ENCODE assay signal across 6 cellular contexts in genomic region chr1:46341222-46342083, GRCh38. TPM values are rescaled to one million over a fixed set of nuclear protein-coding genes. Genes with fewer than 3 reads are reported as not detected.
DNase-seq lines count a peak whose midpoint lies in the region; ATAC-seq and TF ChIP-seq lines count a peak whose summit lies in the region.

No MANE protein-coding gene starts in this region.

- WGBS in adipose tissue, 3 donors, result 35 to 59% (median 58%) methylated on average over 31 of the region's 31 CpGs

- no peaks in the 10 kb centered on the region for H3K27me3 Mint-ChIP-seq in Caco-2 (ENCODE audit: insufficient read depth, unreplicated experiment)

- H3K27ac ChIP-seq in adipose tissue (ENCODE audit: low read depth, low read length), result peak overlapping the region; percentile 96

- H3K27ac Mint-ChIP-seq in Caco-2 (ENCODE audit: unreplicated experiment), result peak overlapping the region; percentile 95

- H3K4me3 ChIP-seq in Caco-2 (ENCODE audit: low read depth, low read length) (peak overlapping the region; percentile 69), mononuclear cell (ENCODE audit: low read length) (peak overlapping the region; percentile 95)

- intact Hi-C loops in Caco-2 (cut with micrococcal nuclease; ENCODE audit: unreplicated experiment), result loop anchor here (2.0 to 10.0 kb wide), 2 partner anchors 39 to 57 kb away; partner anchors contain the start of genes LRRC41 and UQCRH
- intact Hi-C loops in posterior cingulate gyrus (cut with DNase I), result loop anchor here (2.0 to 5.0 kb wide), 2 partner anchors 39 to 51 kb away; partner anchors contain the start of genes FAAH, LRRC41 and UQCRH

- DNase-seq in Caco-2, result peak in 1 of 2 experiments; percentile 7
- DNase-seq in posterior cingulate gyrus, result no peak
- DNase-seq in DMS53 treated with DMSO at 0.1 percent for 48 hours (lab: John Stamatoyannopoulos, UW; ENCODE audit: unreplicated experiment), result no peak

- no peak for TF ChIP-seq CTCF in Caco-2 (IDR thresholded peaks at IDR 0.05; ENCODE audit: insufficient read depth in 1 of 2, low read depth in 1 of 2, low read length in 1 of 2, severe bottlenecking in 1 of 2, unreplicated experiment in 1 of 2)

- CTCF ChIA-PET in Caco-2 (lab: Charles Lee), result no interaction called here

- BruUV-seq in Caco-2 (replicated peaks; lab: Mats Ljungman, UMichigan), result no TSS peak

- no peaks in the 10 kb centered on the region for H3K27me3 ChIP-seq in Caco-2 (replicated peaks; ENCODE audit: control insufficient read depth, insufficient read depth, low read length)
- no peaks in the 10 kb centered on the region for H3K27me3 ChIP-seq in mononuclear cell (ENCODE audit: insufficient read depth, low read length)

- H3K4me1 Mint-ChIP-seq in Caco-2 (ENCODE audit: low read depth, unreplicated experiment), result peaks cover 18% of the 10 kb centered on the region

- H3K4me3 Mint-ChIP-seq in Caco-2 (ENCODE audit: unreplicated experiment), result peak overlapping the region; percentile 93

- no peaks in the 10 kb centered on the region for H3K9me3 Mint-ChIP-seq in Caco-2 (ENCODE audit: unreplicated experiment)

- peaks cover 25% of the 10 kb centered on the region for H3K36me3 Mint-ChIP-seq in Caco-2 (ENCODE audit: insufficient read depth, unreplicated experiment)

- POLR2A ChIA-PET in Caco-2 (lab: Charles Lee), result interaction anchor here (0.6 kb wide), 1 partner anchor 1541 kb away, joined by 3 read pairs; the partner anchor contains the start of gene PLK3

- no peaks in the 10 kb centered on the region for H3K36me3 ChIP-seq in Caco-2 (ENCODE audit: control insufficient read depth, insufficient read depth, low read length)

- no peaks in the 10 kb centered on the region for H3K9me3 ChIP-seq in Caco-2
- H3K9me3 ChIP-seq in mononuclear cell (ENCODE audit: low read depth, low read length), result no peaks in the 10 kb centered on the region

- ATAC-seq in HG03457 (IDR thresholded peaks at IDR 0.05; ENCODE audit: unreplicated experiment), result no peak

- no peaks in the 10 kb centered on the region for H3K4me1 ChIP-seq in Caco-2
- H3K4me1 ChIP-seq in mononuclear cell (ENCODE audit: insufficient read depth, low read length), result peaks cover 15% of the 10 kb centered on the region

RNA-seq across cellular contexts. Expression of gene NSUN4, which starts 0.8 kb away (rescaled TPM):
- 21.4 and 21.8 TPM in 2 replicates for total RNA-seq in Caco-2 (2022)
- 10 to 100 TPM; 10.0 to 19.8 (median 10.8) TPM for polyA plus RNA-seq in adipose tissue
- total RNA-seq in mononuclear cell, result 10.8 TPM

RNA-seq across cellular contexts. Expression of gene UQCRH, which starts 38.0 kb away (rescaled TPM):
- total RNA-seq in Caco-2 (2022) (277 and 320 TPM in 2 replicates), mononuclear cell (311 TPM)
- 100 to 1,000 TPM; 224 to 744 (median 624) TPM for polyA plus RNA-seq in adipose tissue

RNA-seq across cellular contexts. Expression of gene LRRC41, which starts 38.0 kb away (rescaled TPM):
- 41.7 and 43.5 TPM in 2 replicates for total RNA-seq in Caco-2 (2022)
- polyA plus RNA-seq in adipose tissue, result 10 to 100 TPM; 29.5 to 52.7 (median 33.1) TPM
- total RNA-seq in mononuclear cell, result 20.1 TPM

RNA-seq across cellular contexts. Expression of gene FAAH, which starts 52.7 kb away (rescaled TPM):
- total RNA-seq in Caco-2 (2022) (29.1 and 30.9 TPM in 2 replicates), mononuclear cell (6.2 TPM)
- 10 to 100 TPM in 2 of 3 donors, 1 to 10 TPM in 1; 9.2 to 31.4 (median 24.6) TPM for polyA plus RNA-seq in adipose tissue
